ENCODE assay signal across 1 cellular context in genomic region chr16:30185141-30185682, GRCh38.
TF ChIP-seq lines count a peak whose summit lies in the region.

No MANE protein-coding gene starts in this region.

TF ChIP-seq in HepG2, 621 proteins besides CTCF, POLR2A, EP300 and RAD21 (continues in another document):
- TF ChIP-seq SRSF4 (IDR thresholded peaks at IDR 0.05; ENCODE audit: low read depth, low read length, poor library complexity, severe bottlenecking) (no peak), ZNF224 (CRISPR knock-in tag; IDR thresholded peaks at IDR 0.05) (no peak), MXD1 (CRISPR knock-in tag; IDR thresholded peaks at IDR 0.05) (no peak), ZNF703 (CRISPR knock-in tag; IDR thresholded peaks at IDR 0.05; ENCODE audit: borderline replicate concordance) (no peak), ZNF281 (CRISPR knock-in tag; IDR thresholded peaks at IDR 0.05; ENCODE audit: borderline replicate concordance) (peak; percentile 69; the same call in 1 of the 2 replicates), ZNF326 (CRISPR knock-in tag; IDR thresholded peaks at IDR 0.05; ENCODE audit: borderline replicate concordance) (no peak), ZNF781 (CRISPR knock-in tag; IDR thresholded peaks at IDR 0.05; ENCODE audit: borderline replicate concordance, not compliant biosample characterization) (no peak), NFE2L2 (IDR thresholded peaks at IDR 0.05; ENCODE audit: low read length) (no peak), ARNTL (CRISPR knock-in tag; IDR thresholded peaks at IDR 0.05) (no peak), ZNF354B (CRISPR knock-in tag; IDR thresholded peaks at IDR 0.05) (no peak), U2AF1 (optimal IDR thresholded peaks at IDR 0.05; ENCODE audit: low read depth, low read length) (no peak), ETV6 (CRISPR knock-in tag; conservative IDR thresholded peaks at IDR 0.05) (no peak), PLSCR1 (CRISPR knock-in tag; IDR thresholded peaks at IDR 0.05; ENCODE audit: borderline replicate concordance) (no peak), ZNF451 (CRISPR knock-in tag; IDR thresholded peaks at IDR 0.05) (no peak), KLF12 (CRISPR knock-in tag; IDR thresholded peaks at IDR 0.05; ENCODE audit: borderline replicate concordance) (no peak), WIZ (CRISPR knock-in tag; IDR thresholded peaks at IDR 0.05) (no peak), MIER2 (CRISPR knock-in tag; IDR thresholded peaks at IDR 0.05) (no peak), SALL1 (CRISPR knock-in tag; IDR thresholded peaks at IDR 0.05) (0 out of 2 replicates have a peak, but pooled peaks have one; percentile 10), GTF2F1 (IDR thresholded peaks at IDR 0.05; ENCODE audit: low read length) (no peak), SYNCRIP (IDR thresholded peaks at IDR 0.05; ENCODE audit: insufficient read depth, low read depth, low read length) (no peak), ZFX (CRISPR knock-in tag; IDR thresholded peaks at IDR 0.05; ENCODE audit: low read depth) (peak; percentile 38; the same call in 1 of the 2 replicates), ZNF550 (CRISPR knock-in tag; IDR thresholded peaks at IDR 0.05; ENCODE audit: borderline replicate concordance) (no peak), ZNF235 (CRISPR knock-in tag; IDR thresholded peaks at IDR 0.05; ENCODE audit: borderline replicate concordance) (no peak), SMAD3 (CRISPR knock-in tag; IDR thresholded peaks at IDR 0.05) (no peak), ZNF33A (CRISPR knock-in tag; IDR thresholded peaks at IDR 0.05; ENCODE audit: borderline replicate concordance) (no peak), ZFP62 (CRISPR knock-in tag; IDR thresholded peaks at IDR 0.05) (no peak), IKZF1 (IDR thresholded peaks at IDR 0.05) (no peak), SMARCC2 (IDR thresholded peaks at IDR 0.05) (no peak), SMARCE1 (IDR thresholded peaks at IDR 0.05; ENCODE audit: borderline replicate concordance) (no peak), AGO1 (IDR thresholded peaks at IDR 0.05; ENCODE audit: low read depth, low read length, poor library complexity, severe bottlenecking) (peak; percentile 0), ZNF232 (CRISPR knock-in tag; IDR thresholded peaks at IDR 0.05; ENCODE audit: borderline replicate concordance) (no peak), FIP1L1 (IDR thresholded peaks at IDR 0.05; ENCODE audit: borderline replicate concordance, insufficient read depth, low read depth, low read length) (no peak), POGZ (CRISPR knock-in tag; IDR thresholded peaks at IDR 0.05) (no peak), GMEB1 (CRISPR knock-in tag; IDR thresholded peaks at IDR 0.05; ENCODE audit: borderline replicate concordance) (no peak), MTF1 (CRISPR knock-in tag; IDR thresholded peaks at IDR 0.05) (no peak), ZBTB8A (CRISPR knock-in tag; IDR thresholded peaks at IDR 0.05; ENCODE audit: borderline replicate concordance, low read depth) (no peak), ZNF430 (CRISPR knock-in tag; IDR thresholded peaks at IDR 0.05) (no peak), KLF16 (CRISPR knock-in tag; IDR thresholded peaks at IDR 0.05) (no peak), NCOA5 (CRISPR knock-in tag; IDR thresholded peaks at IDR 0.05) (no peak), ZNF260 (CRISPR knock-in tag; IDR thresholded peaks at IDR 0.05; ENCODE audit: borderline replicate concordance, low read depth) (no peak), NCOR1 (IDR thresholded peaks at IDR 0.05; ENCODE audit: borderline replicate concordance, low read length) (no peak), ZNF350 (CRISPR knock-in tag; IDR thresholded peaks at IDR 0.05; ENCODE audit: borderline replicate concordance, low read depth) (peak; percentile 41; the same call in 1 of the 2 replicates), ZNF589 (CRISPR knock-in tag; conservative IDR thresholded peaks at IDR 0.05) (no peak)
- TF ChIP-seq, protein P1, sequence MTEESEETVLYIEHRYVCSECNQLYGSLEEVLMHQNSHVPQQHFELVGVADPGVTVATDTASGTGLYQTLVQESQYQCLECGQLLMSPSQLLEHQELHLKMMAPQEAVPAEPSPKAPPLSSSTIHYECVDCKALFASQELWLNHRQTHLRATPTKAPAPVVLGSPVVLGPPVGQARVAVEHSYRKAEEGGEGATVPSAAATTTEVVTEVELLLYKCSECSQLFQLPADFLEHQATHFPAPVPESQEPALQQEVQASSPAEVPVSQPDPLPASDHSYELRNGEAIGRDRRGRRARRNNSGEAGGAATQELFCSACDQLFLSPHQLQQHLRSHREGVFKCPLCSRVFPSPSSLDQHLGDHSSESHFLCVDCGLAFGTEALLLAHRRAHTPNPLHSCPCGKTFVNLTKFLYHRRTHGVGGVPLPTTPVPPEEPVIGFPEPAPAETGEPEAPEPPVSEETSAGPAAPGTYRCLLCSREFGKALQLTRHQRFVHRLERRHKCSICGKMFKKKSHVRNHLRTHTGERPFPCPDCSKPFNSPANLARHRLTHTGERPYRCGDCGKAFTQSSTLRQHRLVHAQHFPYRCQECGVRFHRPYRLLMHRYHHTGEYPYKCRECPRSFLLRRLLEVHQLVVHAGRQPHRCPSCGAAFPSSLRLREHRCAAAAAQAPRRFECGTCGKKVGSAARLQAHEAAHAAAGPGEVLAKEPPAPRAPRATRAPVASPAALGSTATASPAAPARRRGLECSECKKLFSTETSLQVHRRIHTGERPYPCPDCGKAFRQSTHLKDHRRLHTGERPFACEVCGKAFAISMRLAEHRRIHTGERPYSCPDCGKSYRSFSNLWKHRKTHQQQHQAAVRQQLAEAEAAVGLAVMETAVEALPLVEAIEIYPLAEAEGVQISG (CRISPR knock-in tag; IDR thresholded peaks at IDR 0.05) = peak; percentile 47; the same call in 1 of the 2 replicates
- TF ChIP-seq, protein P2, sequence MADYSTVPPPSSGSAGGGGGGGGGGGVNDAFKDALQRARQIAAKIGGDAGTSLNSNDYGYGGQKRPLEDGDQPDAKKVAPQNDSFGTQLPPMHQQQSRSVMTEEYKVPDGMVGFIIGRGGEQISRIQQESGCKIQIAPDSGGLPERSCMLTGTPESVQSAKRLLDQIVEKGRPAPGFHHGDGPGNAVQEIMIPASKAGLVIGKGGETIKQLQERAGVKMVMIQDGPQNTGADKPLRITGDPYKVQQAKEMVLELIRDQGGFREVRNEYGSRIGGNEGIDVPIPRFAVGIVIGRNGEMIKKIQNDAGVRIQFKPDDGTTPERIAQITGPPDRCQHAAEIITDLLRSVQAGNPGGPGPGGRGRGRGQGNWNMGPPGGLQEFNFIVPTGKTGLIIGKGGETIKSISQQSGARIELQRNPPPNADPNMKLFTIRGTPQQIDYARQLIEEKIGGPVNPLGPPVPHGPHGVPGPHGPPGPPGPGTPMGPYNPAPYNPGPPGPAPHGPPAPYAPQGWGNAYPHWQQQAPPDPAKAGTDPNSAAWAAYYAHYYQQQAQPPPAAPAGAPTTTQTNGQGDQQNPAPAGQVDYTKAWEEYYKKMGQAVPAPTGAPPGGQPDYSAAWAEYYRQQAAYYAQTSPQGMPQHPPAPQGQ (CRISPR knock-in tag; IDR thresholded peaks at IDR 0.05; ENCODE audit: borderline replicate concordance) = no peak
- TF ChIP-seq, protein P3, sequence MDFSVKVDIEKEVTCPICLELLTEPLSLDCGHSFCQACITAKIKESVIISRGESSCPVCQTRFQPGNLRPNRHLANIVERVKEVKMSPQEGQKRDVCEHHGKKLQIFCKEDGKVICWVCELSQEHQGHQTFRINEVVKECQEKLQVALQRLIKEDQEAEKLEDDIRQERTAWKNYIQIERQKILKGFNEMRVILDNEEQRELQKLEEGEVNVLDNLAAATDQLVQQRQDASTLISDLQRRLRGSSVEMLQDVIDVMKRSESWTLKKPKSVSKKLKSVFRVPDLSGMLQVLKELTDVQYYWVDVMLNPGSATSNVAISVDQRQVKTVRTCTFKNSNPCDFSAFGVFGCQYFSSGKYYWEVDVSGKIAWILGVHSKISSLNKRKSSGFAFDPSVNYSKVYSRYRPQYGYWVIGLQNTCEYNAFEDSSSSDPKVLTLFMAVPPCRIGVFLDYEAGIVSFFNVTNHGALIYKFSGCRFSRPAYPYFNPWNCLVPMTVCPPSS (IDR thresholded peaks at IDR 0.05) = no peak
